ENCODE assay signal across 1 cellular context in genomic region chr17:59730268-59730834, GRCh38.
TF ChIP-seq lines count a peak whose summit lies in the region.

No MANE protein-coding gene starts in this region.

TF ChIP-seq in K562, 482 proteins besides CTCF, POLR2A, EP300 and RAD21 (continued from another document):
- peak; percentile 85 for TF ChIP-seq ZNF121 (CRISPR knock-in tag; conservative IDR thresholded peaks at IDR 0.05)
- TF ChIP-seq ZNF316 (IDR thresholded peaks at IDR 0.05): peak; percentile 77
- TF ChIP-seq C11orf30 (IDR thresholded peaks at IDR 0.05; ENCODE audit: low read depth): peak; percentile 53
- no peak for TF ChIP-seq MAFF (IDR thresholded peaks at IDR 0.05; ENCODE audit: low read length)
- no peak for TF ChIP-seq BRF1 (IDR thresholded peaks at IDR 0.05; ENCODE audit: borderline replicate concordance, extremely low read depth, insufficient read length)
- TF ChIP-seq FIP1L1 (IDR thresholded peaks at IDR 0.05; ENCODE audit: low read depth, low read length, poor library complexity, severe bottlenecking): no peak
- peak; percentile 65 for TF ChIP-seq RBM25 (IDR thresholded peaks at IDR 0.05; ENCODE audit: low read depth, low read length, severe bottlenecking)
- TF ChIP-seq RB1 (IDR thresholded peaks at IDR 0.05; ENCODE audit: low read depth): no peak
